Comparison of ENCODE assay signal across 8 cellular contexts in genomic region chr11:6926208-6927029, GRCh38. TPM values are rescaled to one million over a fixed set of nuclear protein-coding genes. Genes with fewer than 3 reads are reported as not detected.
DNase-seq lines count a peak whose midpoint lies in the region; ATAC-seq and TF ChIP-seq lines count a peak whose summit lies in the region.

Gene ZNF215 (plus strand): TSS chr11:6926426. CDS start chr11:6932273, 5,847 bp downstream.

- peaks cover 8 to 16% (median 15%) of the 10 kb centered on the region in 4 donors for H3K4me1 ChIP-seq in esophagus muscularis mucosa
- peaks cover 7% of the 10 kb centered on the region for H3K4me1 ChIP-seq in muscle layer of colon (ENCODE audit: insufficient read depth, low read length)
- H3K4me1 ChIP-seq in stomach: peaks cover 0 to 17% (median 14%) of the 10 kb centered on the region in 4 donors

- WGBS in esophagus muscularis mucosa: 3% methylated on average over 33 of the region's 61 CpGs
- 1 to 4% (median 2%) methylated on average over 28 to 61 of the region's 61 CpGs for WGBS in stomach, 5 donors

- TF ChIP-seq CTCF in esophagus muscularis mucosa (IDR thresholded peaks at IDR 0.05): no peak
- TF ChIP-seq CTCF in stomach (IDR thresholded peaks at IDR 0.05): no peak

- DNase-seq in activated effector memory CD4-positive, alpha-beta T cell treated with anti-CD3 and anti-CD28 coated beads, Interleukin-2, amount 50 U/mL, for 16 hours: peak; percentile 64
- DNase-seq in activated effector memory CD4-positive, alpha-beta T cell treated with Interleukin-2 at 50 U/mL for 16 hours: no peak
- DNase-seq in NCI-H1417 treated with DMSO at 0.1 percent for 48 hours (lab: John Stamatoyannopoulos, UW) (peak; percentile 5), esophagus muscularis mucosa (ENCODE audit: extremely low spot score) (no peak), stomach (peak; percentile 56)
- peak; percentile 28 to 39 for DNase-seq in activated CD4-positive, alpha-beta T cell treated with anti-CD3 and anti-CD28 coated beads, Interleukin-2, amount 50 U/mL, for 48 hours

- no peak within 1 kb of the TSS for H3K9ac ChIP-seq in muscle layer of colon (ENCODE audit: low read length)

- H3K9me3 ChIP-seq in esophagus muscularis mucosa: no peaks in the 10 kb centered on the region
- H3K9me3 ChIP-seq in muscle layer of colon (ENCODE audit: low read length): no peaks in the 10 kb centered on the region
- no peaks in the 10 kb centered on the region for H3K9me3 ChIP-seq in stomach

- no peaks in the 10 kb centered on the region for H3K36me3 ChIP-seq in esophagus muscularis mucosa
- H3K36me3 ChIP-seq in muscle layer of colon (ENCODE audit: insufficient read depth, low read length): no peaks in the 10 kb centered on the region
- H3K36me3 ChIP-seq in stomach: no peaks in the 10 kb centered on the region

- H3K27me3 ChIP-seq in esophagus muscularis mucosa (peaks cover 0 to 25% (median 0%) of the 10 kb centered on the region in 4 donors), muscle layer of colon (ENCODE audit: control insufficient read depth in 1 of 2, insufficient read depth in 2 of 2, low read length in 2 of 2) (no peaks in the 10 kb centered on the region), stomach (peaks cover 0 to 29% (median 7%) of the 10 kb centered on the region in 3 donors)

- TF ChIP-seq POLR2A in esophagus muscularis mucosa (IDR thresholded peaks at IDR 0.05; ENCODE audit: low read depth) (no peak), stomach (IDR thresholded peaks at IDR 0.05) (no peak)

- H3K4me3 ChIP-seq in esophagus muscularis mucosa (peak within 1 kb of the TSS; percentile 56 to 73 (median 62)), muscle layer of colon (ENCODE audit: low read depth in 1 of 2, low read length in 2 of 2) (peak within 1 kb of the TSS; percentile 58 to 76), stomach (peak within 1 kb of the TSS; percentile 55 to 72 (median 61))

- H3K27ac ChIP-seq in esophagus muscularis mucosa (replicated peaks in 1 of 4) (peak within 1 kb of the TSS; percentile 22 to 56 (median 38)), muscle layer of colon (ENCODE audit: low read depth, low read length) (no peak within 1 kb of the TSS), stomach (peak within 1 kb of the TSS in 4 of 5 donors; percentile 27 to 70 (median 58))

- peak; percentile 79 for ATAC-seq in HG02642 (IDR thresholded peaks at IDR 0.05; ENCODE audit: poor library complexity, unreplicated experiment)

- intact Hi-C loops in esophagus muscularis mucosa (cut with DNase I) (no loop called here), stomach (cut with DNase I; ENCODE audit: low total_unique reads) (no loop called here)

- TF ChIP-seq EP300 in esophagus muscularis mucosa (IDR thresholded peaks at IDR 0.05) (no peak), stomach (IDR thresholded peaks at IDR 0.05) (no peak)

RNA-seq across cellular contexts. Expression of gene ZNF215, which starts in this region (rescaled TPM):
- total RNA-seq in esophagus muscularis mucosa (under 1 TPM; under 0.01 to 0.19 (median 0.17) TPM), stomach (10 to 100 TPM in 1 of 5 donors, 1 to 10 TPM in 3, under 1 TPM in 1; 0.89 to 12.3 (median 2.4) TPM)
- polyA plus RNA-seq in stomach: under 1 TPM in 2 of 3 donors, not detected in 1; 0.46 to 0.98 TPM

Comparison
In these comparisons a context has a peak if more than half of its experiments do, and no peak if none do; other contexts are left out.
1. DNase-seq: peak in activated effector memory CD4-positive, alpha-beta T cell treated with anti-CD3 and anti-CD28 coated beads, Interleukin-2, amount 50 U/mL, for 16 hours (single experiment), NCI-H1417 treated with DMSO at 0.1 percent for 48 hours (single experiment), activated CD4-positive, alpha-beta T cell treated with anti-CD3 and anti-CD28 coated beads, Interleukin-2, amount 50 U/mL, for 48 hours (2 of 2) and stomach (single experiment); none in activated effector memory CD4-positive, alpha-beta T cell treated with Interleukin-2 at 50 U/mL for 16 hours (single experiment) and esophagus muscularis mucosa (single experiment).
2. Peak in every context shown above with its lines, with median percentiles within 50 percentile points of each other: H3K4me3 ChIP-seq.